1 cellular context compared by ENCODE assay signal in genomic region chr9:34343605-34344004, GRCh38.
TF ChIP-seq lines count a peak whose summit lies in the region.

No MANE protein-coding gene starts in this region.

TF ChIP-seq in HepG2, 621 proteins besides CTCF, POLR2A, EP300 and RAD21:
- TF ChIP-seq RFXAP (CRISPR knock-in tag; IDR thresholded peaks at IDR 0.05; ENCODE audit: borderline replicate concordance) (no peak), KDM6A (CRISPR knock-in tag; IDR thresholded peaks at IDR 0.05; ENCODE audit: low read depth) (no peak), CC2D1A (CRISPR knock-in tag; IDR thresholded peaks at IDR 0.05) (no peak), ZNF773 (CRISPR knock-in tag; IDR thresholded peaks at IDR 0.05; ENCODE audit: borderline replicate concordance) (no peak), ZNF136 (CRISPR knock-in tag; IDR thresholded peaks at IDR 0.05; ENCODE audit: low read depth) (no peak)
- TF ChIP-seq, protein P1, sequence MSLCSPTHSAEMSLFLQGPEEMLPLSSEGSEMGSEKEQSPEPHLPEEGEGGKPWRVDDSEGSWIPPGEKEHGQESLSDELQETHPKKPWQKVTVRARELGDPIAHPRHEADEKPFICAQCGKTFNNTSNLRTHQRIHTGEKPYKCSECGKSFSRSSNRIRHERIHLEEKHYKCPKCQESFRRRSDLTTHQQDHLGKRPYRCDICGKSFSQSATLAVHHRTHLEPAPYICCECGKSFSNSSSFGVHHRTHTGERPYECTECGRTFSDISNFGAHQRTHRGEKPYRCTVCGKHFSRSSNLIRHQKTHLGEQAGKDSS (CRISPR knock-in tag; IDR thresholded peaks at IDR 0.05; ENCODE audit: borderline replicate concordance, low read depth): no peak
TF ChIP-seq in HepG2: peak in this region for 0.
